In genomic region chr9:75914936-75915335, GRCh38 we compare ENCODE assay signal across 15 cellular contexts. TPM values are rescaled to one million over a fixed set of nuclear protein-coding genes. Genes with fewer than 3 reads are reported as not detected.
DNase-seq lines count a peak whose midpoint lies in the region; FAIRE-seq and TF ChIP-seq lines count a peak whose summit lies in the region.
"Had no signal": no experiment of that assay in that cellular context is flagged by ENCODE, and none has a peak within 500 bp of the region (broad histone marks: within the 10 kb centered on the region; RNA-seq: fewer than 3 reads in every experiment).

No MANE protein-coding gene starts in this region.

- H3K36me3 Mint-ChIP-seq in Calu3 (ENCODE audit: insufficient read depth, unreplicated experiment) = peaks cover 21% of the 10 kb centered on the region
- peaks cover 4% of the 10 kb centered on the region for H3K36me3 Mint-ChIP-seq in activated naive CD8-positive, alpha-beta T cell treated with anti-CD3 and anti-CD28 coated beads for 36 hours
- H3K36me3 Mint-ChIP-seq: CD8-positive, alpha-beta memory T cell had no signal

- H3K27ac Mint-ChIP-seq in Calu3 (ENCODE audit: unreplicated experiment) = peak overlapping the region; percentile 91
- no peak overlapping the region for H3K27ac Mint-ChIP-seq in activated naive CD8-positive, alpha-beta T cell treated with anti-CD3 and anti-CD28 coated beads for 36 hours
- H3K27ac Mint-ChIP-seq: CD8-positive, alpha-beta memory T cell had no signal

- no peaks in the 10 kb centered on the region for H3K4me1 ChIP-seq in muscle layer of duodenum (ENCODE audit: control insufficient read depth in 1 of 2, insufficient read depth in 2 of 2, low read length in 2 of 2)
- H3K4me1 ChIP-seq in small intestine (ENCODE audit: control insufficient read depth in 2 of 2, insufficient read depth in 1 of 2, low read depth in 1 of 2, low read length in 1 of 2) = peaks cover 4 to 13% of the 10 kb centered on the region in 2 donors
- H3K4me1 ChIP-seq: BLaER1, Caco-2 had no signal

- TF ChIP-seq CTCF in Calu3 (IDR thresholded peaks at IDR 0.05; ENCODE audit: unreplicated experiment) = no peak
- no peak for TF ChIP-seq CTCF in epithelial cell of proximal tubule (conservative IDR thresholded peaks at IDR 0.05; ENCODE audit: low read depth, low read length)

- DNase-seq in Calu3 = no peak
- DNase-seq in epithelial cell of proximal tubule (ENCODE audit: low read depth) = peak; percentile 74
- DNase-seq in small intestine = no peak
- no peak for DNase-seq in activated naive CD8-positive, alpha-beta T cell treated with anti-CD3 and anti-CD28 coated beads for 36 hours
- no peak for DNase-seq in mucosa of gallbladder (ENCODE audit: low spot score)
- DNase-seq in stimulated activated CD4-positive, alpha-beta T cell treated with anti-CD3 and anti-CD28 coated beads, Interleukin-15, amount 100 ng/mL, for 24 hours = no peak
- DNase-seq: 8988T; AML-193; Caco-2; CD8-positive, alpha-beta memory T cell; DMS 273 treated with DMSO at 0.1 percent for 48 hours; GM23248 had no signal

- 10 to 58% (median 37%) methylated on average over 4 of the region's 4 CpGs for WGBS in small intestine, 3 donors

- no TSS peak for BruUV-seq in Calu3 (replicated peaks; lab: Mats Ljungman, UMichigan)

- H3K9me3 ChIP-seq in muscle layer of duodenum (ENCODE audit: control insufficient read depth in 1 of 2, low read length in 2 of 2) (no peaks in the 10 kb centered on the region), small intestine (ENCODE audit: control insufficient read depth, low read depth) (no peaks in the 10 kb centered on the region)
- H3K9me3 ChIP-seq: BLaER1, Caco-2 had no signal

- H3K27ac ChIP-seq in muscle layer of duodenum (ENCODE audit: low read length) (peak overlapping the region; percentile 11), small intestine (ENCODE audit: low read depth in 1 of 2, low read length in 1 of 2) (peak overlapping the region; percentile 15 to 62)
- H3K27ac ChIP-seq: BLaER1, GM23248 had no signal

- H3K4me1 Mint-ChIP-seq in Calu3 (ENCODE audit: low read depth, unreplicated experiment) = peaks cover 74% of the 10 kb centered on the region
- peaks cover 43% of the 10 kb centered on the region for H3K4me1 Mint-ChIP-seq in activated naive CD8-positive, alpha-beta T cell treated with anti-CD3 and anti-CD28 coated beads for 36 hours

- peak overlapping the region; percentile 55 for H3K4me3 Mint-ChIP-seq in Calu3 (ENCODE audit: low read depth, unreplicated experiment)
- H3K4me3 Mint-ChIP-seq in activated naive CD8-positive, alpha-beta T cell treated with anti-CD3 and anti-CD28 coated beads for 36 hours = no peak overlapping the region
- H3K4me3 Mint-ChIP-seq: CD8-positive, alpha-beta memory T cell had no signal

- no peaks in the 10 kb centered on the region for H3K9me3 Mint-ChIP-seq in Calu3 (ENCODE audit: low read depth, unreplicated experiment)
- no peaks in the 10 kb centered on the region for H3K9me3 Mint-ChIP-seq in activated naive CD8-positive, alpha-beta T cell treated with anti-CD3 and anti-CD28 coated beads for 36 hours

- H3K4me3 ChIP-seq in epithelial cell of proximal tubule (ENCODE audit: low read depth, low read length) (no peak overlapping the region), muscle layer of duodenum (ENCODE audit: low read depth in 1 of 2, low read length in 2 of 2) (no peak overlapping the region), small intestine (ENCODE audit: low read depth in 1 of 2, low read length in 2 of 2) (no peak overlapping the region)
- H3K4me3 ChIP-seq: BLaER1, GM23248 had no signal

- H3K27me3 ChIP-seq in muscle layer of duodenum (ENCODE audit: low read depth, low read length) (no peaks in the 10 kb centered on the region), small intestine (ENCODE audit: control insufficient read depth in 2 of 2, insufficient read depth in 2 of 2, low read length in 2 of 2) (no peaks in the 10 kb centered on the region)
- H3K27me3 ChIP-seq: BLaER1 had no signal

- CTCF ChIA-PET in Calu3 (lab: Charles Lee) = interaction anchor here (0.6 kb wide), 1 partner anchor 35 kb away, joined by 3 read pairs; no protein-coding TSS in a partner anchor

- intact Hi-C loops in Calu3 (cut with micrococcal nuclease; ENCODE audit: unreplicated experiment) = loop anchor here (5.0 kb wide), 1 partner anchor 37 kb away; no protein-coding TSS in a partner anchor

- no peaks in the 10 kb centered on the region for H3K27me3 Mint-ChIP-seq in Calu3 (ENCODE audit: unreplicated experiment)
- no peaks in the 10 kb centered on the region for H3K27me3 Mint-ChIP-seq in activated naive CD8-positive, alpha-beta T cell treated with anti-CD3 and anti-CD28 coated beads for 36 hours
- H3K27me3 Mint-ChIP-seq: CD8-positive, alpha-beta memory T cell had no signal

- no peak for FAIRE-seq in small intestine (lab: Jason Lieb, UNC)
- FAIRE-seq: H54 had no signal

- H3K36me3 ChIP-seq in muscle layer of duodenum (ENCODE audit: control insufficient read depth in 1 of 2, insufficient read depth in 2 of 2, low read length in 2 of 2) = no peaks in the 10 kb centered on the region
- peaks cover 0 to 2% of the 10 kb centered on the region in 2 donors for H3K36me3 ChIP-seq in small intestine (ENCODE audit: control insufficient read depth in 2 of 2, insufficient read depth in 2 of 2, low read length in 2 of 2)
- H3K36me3 ChIP-seq: BLaER1 had no signal

RNA-seq across cellular contexts. Expression of gene PCSK5, which starts 24.5 kb away (rescaled TPM):
- total RNA-seq in Calu3 (2022) (38.4 and 46.6 TPM in 2 replicates), epithelial cell of proximal tubule (14.6 and 23.2 TPM in 2 replicates), mucosa of gallbladder (78.9 TPM)
- polyA plus RNA-seq in small intestine = 10 to 100 TPM; 10.3 to 18.9 (median 14.3) TPM
- 1 to 10 TPM; 5.3 to 5.5 TPM for total RNA-seq in activated naive CD8-positive, alpha-beta T cell treated with anti-CD3 and anti-CD28 coated beads for 36 hours
